Comparison of ENCODE assay signal across 13 cellular contexts in the genomic region with DNA sequence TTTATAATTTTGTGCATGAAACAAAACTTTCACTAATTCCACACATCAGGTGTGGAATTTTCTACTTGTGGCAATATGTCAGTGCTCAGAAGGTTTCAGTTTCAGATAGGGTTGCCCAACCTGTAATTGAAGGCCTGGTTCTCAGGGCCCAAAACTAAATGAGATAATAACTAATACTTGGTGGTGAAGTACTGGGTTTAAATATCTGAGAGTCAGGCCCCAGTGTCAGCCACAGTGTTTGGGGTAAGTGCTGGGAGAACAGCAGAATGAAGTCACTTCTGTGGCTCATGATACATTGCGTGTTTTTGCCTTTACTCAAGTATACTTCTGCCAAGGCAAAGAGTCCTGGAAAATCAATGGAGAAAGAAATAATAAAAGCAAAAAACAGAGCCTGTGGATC. TPM values are rescaled to one million over a fixed set of nuclear protein-coding genes. Genes with fewer than 3 reads are reported as not detected.
DNase-seq lines count a peak whose midpoint lies in the region; ATAC-seq and TF ChIP-seq lines count a peak whose summit lies in the region.
"Had no signal": no experiment of that assay in that cellular context is flagged by ENCODE, and none has a peak within 500 bp of the region (broad histone marks: within the 10 kb centered on the region; RNA-seq: fewer than 3 reads in every experiment).

No MANE protein-coding gene starts in this region.

- H3K27ac Mint-ChIP-seq in CD4-positive, alpha-beta T cell = peak overlapping the region; percentile 25

- H3K9me2 ChIP-seq in MM.1S (replicated peaks; ENCODE audit: insufficient read depth, low read length) = no peaks in the 10 kb centered on the region

- no peaks in the 10 kb centered on the region for H3K9me3 Mint-ChIP-seq in CD4-positive, alpha-beta T cell

- no peak for TF ChIP-seq CTCF in CD4-positive, alpha-beta T cell (IDR thresholded peaks at IDR 0.05)
- TF ChIP-seq CTCF in MM.1S (IDR thresholded peaks at IDR 0.05; ENCODE audit: low read length) = no peak
- no peak for TF ChIP-seq CTCF in ascending aorta (IDR thresholded peaks at IDR 0.05)
- no peak for TF ChIP-seq CTCF in psoas muscle (IDR thresholded peaks at IDR 0.05)

- peaks cover 93% of the 10 kb centered on the region for H3K36me3 Mint-ChIP-seq in CD4-positive, alpha-beta T cell (ENCODE audit: low read depth)

- peaks cover 35% of the 10 kb centered on the region for H3K36me3 ChIP-seq in MM.1S (replicated peaks; ENCODE audit: insufficient read depth, low read length)
- peaks cover 17 to 36% of the 10 kb centered on the region in 2 donors for H3K36me3 ChIP-seq in ascending aorta
- peaks cover 0 to 50% of the 10 kb centered on the region in 2 donors for H3K36me3 ChIP-seq in psoas muscle (ENCODE audit: insufficient read depth in 1 of 2, low read depth in 1 of 2)

- 71 to 86% (median 76%) methylated on average over 1 of the region's 1 CpG for WGBS in psoas muscle, 3 donors

- DNase-seq in CD4-positive, alpha-beta T cell = no peak
- DNase-seq in MM.1S (peak; percentile 76), ascending aorta (ENCODE audit: low spot score in 2 of 2) (no peak), psoas muscle (no peak), GDM1 (lab: John Stamatoyannopoulos, UW) (no peak), NCI-H526 treated with DMSO at 0.1 percent for 48 hours (lab: John Stamatoyannopoulos, UW) (no peak)
- DNase-seq: activated CD8-positive, alpha-beta memory T cell treated with anti-CD3 and anti-CD28 coated beads for 24 hours; caudate nucleus; kidney; stimulated activated CD4-positive, alpha-beta T cell treated with anti-CD3 and anti-CD28 coated beads, Interleukin-2, amount 100 ng/mL, for 24 hours had no signal

- peaks cover 100% of the 10 kb centered on the region for H3K79me2 ChIP-seq in MM.1S (ENCODE audit: low read length)

- H4K20me1 ChIP-seq in MM.1S (ENCODE audit: insufficient read depth, low read length) = peaks cover 86% of the 10 kb centered on the region

- POLR2A ChIA-PET in CD4-positive, alpha-beta T cell (lab: Charles Lee) = no interaction called here

- H3K27me3 Mint-ChIP-seq in CD4-positive, alpha-beta T cell = no peaks in the 10 kb centered on the region

- H3K4me2 ChIP-seq in MM.1S (ENCODE audit: low read depth, low read length) = no peak overlapping the region; the same call in 1 of the 2 replicates

- H3K4me1 Mint-ChIP-seq in CD4-positive, alpha-beta T cell (ENCODE audit: low read depth) = peaks cover 92% of the 10 kb centered on the region

- H3K4me3 Mint-ChIP-seq in CD4-positive, alpha-beta T cell = peak overlapping the region; percentile 31

- no peak overlapping the region for H3K9ac ChIP-seq in MM.1S (ENCODE audit: low read length)

- peaks cover 26% of the 10 kb centered on the region for H3F3A ChIP-seq in MM.1S (ENCODE audit: insufficient read depth, low read length)

- no peak overlapping the region for H3K27ac ChIP-seq in CD4-positive, alpha-beta T cell (ENCODE audit: low read depth, low read length)
- no peak overlapping the region for H3K27ac ChIP-seq in MM.1S (ENCODE audit: low read length)
- peak overlapping the region; percentile 11 to 40 for H3K27ac ChIP-seq in ascending aorta
- peak overlapping the region; percentile 61 for H3K27ac ChIP-seq in psoas muscle
- H3K27ac ChIP-seq: SJSA1 had no signal

- no peak overlapping the region for H2AFZ ChIP-seq in MM.1S (ENCODE audit: low read length)

- intact Hi-C loops in CD4-positive, alpha-beta T cell (cut with DNase I, micrococcal nuclease) = loop anchor here in 1 of 2 experiments (10.0 kb wide), 1 partner anchor 1224 kb away; a partner anchor contains a TSS
- intact Hi-C loops in ascending aorta (cut with DNase I) = loop anchor here (10.0 kb wide), 1 partner anchor 1106 kb away; a partner anchor contains a TSS
- intact Hi-C loops in psoas muscle (cut with DNase I) = loop anchor here in 1 of 2 donors (5.0 to 10.0 kb wide), 2 partner anchors 34 to 56 kb away; a partner anchor contains a TSS

- ATAC-seq in CD4-positive, alpha-beta T cell (ENCODE audit: poor library complexity) = no peak
- ATAC-seq in psoas muscle (peak in 3 of 4 donors; percentile 23 to 56 (median 26)), HG03139 (IDR thresholded peaks at IDR 0.05; ENCODE audit: unreplicated experiment) (no peak), GM21526 (IDR thresholded peaks at IDR 0.05; ENCODE audit: low FRiP score, unreplicated experiment) (no peak)

- H3K4me3 ChIP-seq in MM.1S (ENCODE audit: low read length) (no peak overlapping the region), ascending aorta (no peak overlapping the region), psoas muscle (peak overlapping the region; percentile 13)
- H3K4me3 ChIP-seq: SJSA1 had no signal

- H3K9me3 ChIP-seq in CD4-positive, alpha-beta T cell (ENCODE audit: control insufficient read depth, low read length) = no peaks in the 10 kb centered on the region
- H3K9me3 ChIP-seq in MM.1S (replicated peaks; ENCODE audit: insufficient read depth, low read length) = no peaks in the 10 kb centered on the region
- no peaks in the 10 kb centered on the region for H3K9me3 ChIP-seq in ascending aorta
- H3K9me3 ChIP-seq in psoas muscle = no peaks in the 10 kb centered on the region
- H3K9me3 ChIP-seq: SJSA1 had no signal

- H3K4me1 ChIP-seq in MM.1S (ENCODE audit: low read length) (peaks cover 46% of the 10 kb centered on the region), ascending aorta (peaks cover 3 to 56% of the 10 kb centered on the region in 2 donors), psoas muscle (peaks cover 88% of the 10 kb centered on the region)

- no peaks in the 10 kb centered on the region for H3K27me3 ChIP-seq in CD4-positive, alpha-beta T cell (ENCODE audit: control insufficient read depth, insufficient read depth, low read length)
- H3K27me3 ChIP-seq in MM.1S (replicated peaks; ENCODE audit: insufficient read depth, low read length) (no peaks in the 10 kb centered on the region), ascending aorta (no peaks in the 10 kb centered on the region), psoas muscle (ENCODE audit: insufficient read depth in 3 of 3, low read length in 2 of 3) (no peaks in the 10 kb centered on the region)
- H3K27me3 ChIP-seq: SJSA1 had no signal

- CTCF ChIA-PET in CD4-positive, alpha-beta T cell (lab: Charles Lee) = interaction anchor here (0.5 kb wide), 1 partner anchor 165 kb away, joined by 3 read pairs; no protein-coding TSS in a partner anchor

RNA-seq across cellular contexts. Expression of a gene that starts 5.6 kb away (rescaled TPM):
- 100 to 1,000 TPM; 195 to 200 TPM for total RNA-seq in CD4-positive, alpha-beta T cell
- total RNA-seq in ascending aorta = 114 TPM
- total RNA-seq in psoas muscle = 10 to 100 TPM; 51.3 to 88.9 (median 65.1) TPM
- polyA plus RNA-seq in psoas muscle = 10 to 100 TPM; 53.7 to 83.1 (median 61.0) TPM

RNA-seq across cellular contexts. Expression of a gene that starts 5.9 kb away (rescaled TPM):
- 100 to 1,000 TPM; 238 to 246 TPM for total RNA-seq in CD4-positive, alpha-beta T cell
- 10.7 TPM for total RNA-seq in ascending aorta
- 10 to 100 TPM; 30.4 to 52.9 (median 45.6) TPM for total RNA-seq in psoas muscle
- 10 to 100 TPM; 31.0 to 45.2 (median 31.3) TPM for polyA plus RNA-seq in psoas muscle

RNA-seq across cellular contexts. Expression of a gene that starts 51.8 kb away (rescaled TPM):
- total RNA-seq in CD4-positive, alpha-beta T cell = 10 to 100 TPM; 21.7 to 23.0 TPM
- total RNA-seq in ascending aorta (75.6 TPM), psoas muscle (100 to 1,000 TPM; 103 to 133 (median 119) TPM)
- polyA plus RNA-seq in psoas muscle = 100 to 1,000 TPM; 138 to 245 (median 234) TPM

RNA-seq across cellular contexts. Expression of a gene that starts 52.4 kb away (rescaled TPM):
- 1 to 10 TPM; 2.4 to 2.9 TPM for total RNA-seq in CD4-positive, alpha-beta T cell
- total RNA-seq in ascending aorta = 116 TPM
- total RNA-seq in psoas muscle = 1 to 10 TPM; 4.5 to 6.2 (median 4.6) TPM
- 10 to 100 TPM in 2 of 3 donors, 1 to 10 TPM in 1; 4.7 to 15.6 (median 11.7) TPM for polyA plus RNA-seq in psoas muscle

Comparison
In these comparisons a context has a peak if more than half of its experiments do, and no peak if none do; other contexts are left out.
1. ATAC-seq: peak in psoas muscle (3 of 4); none in CD4-positive, alpha-beta T cell (single experiment), HG03139 (single experiment) and GM21526 (single experiment).
2. H3K27ac ChIP-seq: peak in ascending aorta (2 of 2) and psoas muscle (single experiment); none in CD4-positive, alpha-beta T cell (single experiment) and MM.1S (single experiment).
3. RNA of a gene that starts 5.9 kb away (total RNA-seq): 238 to 246 TPM in CD4-positive, alpha-beta T cell; 30.4 to 52.9 TPM in psoas muscle and 10.7 TPM in ascending aorta (single experiment); every median in the first group is over 4 times any median in the second.